In genomic region chr2:175036582-175037018, GRCh38 we compare ENCODE assay signal across 8 cellular contexts. TPM values are rescaled to one million over a fixed set of nuclear protein-coding genes. Genes with fewer than 3 reads are reported as not detected.
DNase-seq lines count a peak whose midpoint lies in the region; ATAC-seq, FAIRE-seq and TF ChIP-seq lines count a peak whose summit lies in the region.

No MANE protein-coding gene starts in this region.

- H3K79me2 ChIP-seq in mammary epithelial cell (ENCODE audit: insufficient read depth, low read length): no peaks in the 10 kb centered on the region

- no peaks in the 10 kb centered on the region for H3K9me3 Mint-ChIP-seq in activated T-helper 1 cell treated with anti-CD3 and anti-CD28 coated beads, Interleukin-12 subunit alpha, Interleukin-12 subunit beta, Interleukin-2, Interleukin-4 antibody, amounts not matched to agents 30 ng/mL and 10 ng/mL and 1 ng/mL, durations not matched to agents 14 hours and 24 hours and 36 hours

- H3K27ac ChIP-seq in mammary epithelial cell (ENCODE audit: insufficient read depth, low read depth, low read length): no peak overlapping the region

- H3K36me3 Mint-ChIP-seq in activated T-helper 1 cell treated with anti-CD3 and anti-CD28 coated beads, Interleukin-12 subunit alpha, Interleukin-12 subunit beta, Interleukin-2, Interleukin-4 antibody, amounts not matched to agents 30 ng/mL and 10 ng/mL and 1 ng/mL, durations not matched to agents 14 hours and 24 hours and 36 hours (ENCODE audit: low read depth): peaks cover 2% of the 10 kb centered on the region

- H2AFZ ChIP-seq in mammary epithelial cell (ENCODE audit: low read depth, low read length): no peak overlapping the region

- dilution Hi-C loops in mammary epithelial cell (cut with HindIII; ENCODE audit: low sequenced_read_pairs): no loop called here

- no peaks in the 10 kb centered on the region for H4K20me1 ChIP-seq in mammary epithelial cell (ENCODE audit: insufficient read depth, low read length)

- H3K27ac Mint-ChIP-seq in activated T-helper 1 cell treated with anti-CD3 and anti-CD28 coated beads, Interleukin-12 subunit alpha, Interleukin-12 subunit beta, Interleukin-2, Interleukin-4 antibody, amounts not matched to agents 30 ng/mL and 10 ng/mL and 1 ng/mL, durations not matched to agents 14 hours and 24 hours and 36 hours: no peak overlapping the region

- in situ Hi-C loops in mammary epithelial cell (cut with MboI; ENCODE audit: low sequenced_read_pairs in 2 of 2): loop anchor here in 1 of 2 donors (25.0 kb wide), 2 partner anchors 251 to 1051 kb away; partner anchors contain the start of genes EVX2, HOXD12 and HOXD13

- no peaks in the 10 kb centered on the region for H3K9me3 ChIP-seq in mammary epithelial cell (replicated peaks; ENCODE audit: insufficient read depth, low read length)
- no peaks in the 10 kb centered on the region for H3K9me3 ChIP-seq in mucosa of descending colon

- no peak overlapping the region for H3K9ac ChIP-seq in mammary epithelial cell (ENCODE audit: insufficient read depth, low read length)

- WGBS in mammary epithelial cell (ENCODE audit: low coverage, missing lambda C conversion rate): 54% methylated on average over 5 of the region's 5 CpGs

- H3K27me3 ChIP-seq in mammary epithelial cell (ENCODE audit: insufficient read depth, low read length): no peaks in the 10 kb centered on the region

- H3K4me1 ChIP-seq in mammary epithelial cell (ENCODE audit: insufficient read depth, low read length) (no peaks in the 10 kb centered on the region), mucosa of descending colon (ENCODE audit: low read depth) (no peaks in the 10 kb centered on the region)

- TF ChIP-seq CTCF in D721Med (IDR thresholded peaks at IDR 0.05; ENCODE audit: insufficient read depth, missing control alignments) (peak; percentile 48), mammary epithelial cell (conservative IDR thresholded peaks at IDR 0.05 in 1 of 2, IDR thresholded peaks at IDR 0.05 in 1 of 2; ENCODE audit: extremely low read depth in 1 of 2, insufficient read depth in 1 of 2, low read depth in 1 of 2, low read length in 2 of 2) (peak; percentile 14 to 49), mucosa of descending colon (IDR thresholded peaks at IDR 0.05) (no peak)

- DNase-seq in D721Med (ENCODE audit: insufficient read length, low spot score) (no peak), NCI-H748 treated with DMSO at 0.1 percent for 48 hours (lab: John Stamatoyannopoulos, UW) (peak; percentile 3), mammary epithelial cell (no peak), mucosa of descending colon (no peak), posterior vena cava (ENCODE audit: low spot score) (no peak)
- no peak for DNase-seq in activated T-helper 1 cell treated with anti-CD3 and anti-CD28 coated beads, Interleukin-12 subunit alpha, Interleukin-12 subunit beta, Interleukin-2, Interleukin-4 antibody, amounts not matched to agents 30 ng/mL and 10 ng/mL and 1 ng/mL, durations not matched to agents 14 hours and 24 hours and 36 hours (ENCODE audit: low spot score)

- H3K36me3 ChIP-seq in mammary epithelial cell (ENCODE audit: insufficient read depth, low read length) (no peaks in the 10 kb centered on the region), mucosa of descending colon (ENCODE audit: low read depth) (no peaks in the 10 kb centered on the region)

- peak overlapping the region; percentile 31 for H3K4me2 ChIP-seq in mammary epithelial cell (ENCODE audit: insufficient read depth, low read depth, low read length)

- H3K4me1 Mint-ChIP-seq in activated T-helper 1 cell treated with anti-CD3 and anti-CD28 coated beads, Interleukin-12 subunit alpha, Interleukin-12 subunit beta, Interleukin-2, Interleukin-4 antibody, amounts not matched to agents 30 ng/mL and 10 ng/mL and 1 ng/mL, durations not matched to agents 14 hours and 24 hours and 36 hours (ENCODE audit: low read depth): peaks cover 7% of the 10 kb centered on the region

- H3K4me3 Mint-ChIP-seq in activated T-helper 1 cell treated with anti-CD3 and anti-CD28 coated beads, Interleukin-12 subunit alpha, Interleukin-12 subunit beta, Interleukin-2, Interleukin-4 antibody, amounts not matched to agents 30 ng/mL and 10 ng/mL and 1 ng/mL, durations not matched to agents 14 hours and 24 hours and 36 hours: no peak overlapping the region

- no TSS peak for BruUV-seq in mammary epithelial cell (replicated peaks; lab: Mats Ljungman, UMichigan)

- H3K4me3 ChIP-seq in mammary epithelial cell (replicated peaks in 1 of 3; ENCODE audit: insufficient read depth in 1 of 3, low read depth in 2 of 3, low read length in 3 of 3) (no peak overlapping the region), mucosa of descending colon (no peak overlapping the region)

- FAIRE-seq in D721Med (lab: Jason Lieb, UNC): no peak

- intact Hi-C loops in mammary epithelial cell (cut with micrococcal nuclease) (loop anchor here (1.0 to 2.0 kb wide), 2 partner anchors 151 to 246 kb away; no protein-coding TSS in a partner anchor), mucosa of descending colon (cut with DNase I, micrococcal nuclease) (no loop called here), posterior vena cava (cut with DNase I) (loop anchor here in 1 of 2 donors (1.0 kb wide), 1 partner anchor 31 kb away; the partner anchor contains the start of gene CHN1)
- intact Hi-C loops in activated T-helper 1 cell treated with anti-CD3 and anti-CD28 coated beads, Interleukin-12 subunit alpha, Interleukin-12 subunit beta, Interleukin-2, Interleukin-4 antibody, amounts not matched to agents 30 ng/mL and 10 ng/mL and 1 ng/mL, durations not matched to agents 14 hours and 24 hours and 36 hours (cut with micrococcal nuclease): loop anchor here (1.0 kb wide), 2 partner anchors 151 to 246 kb away; no protein-coding TSS in a partner anchor

- CTCF ChIA-PET in mammary epithelial cell (lab: Charles Lee; ENCODE audit: low non-redundant PET): interaction anchor here (0.7 kb wide), 1 partner anchor 245 kb away, joined by 3 read pairs; no protein-coding TSS in a partner anchor

- ATAC-seq in GM21529 (IDR thresholded peaks at IDR 0.05; ENCODE audit: unreplicated experiment): peak; percentile 49
- peak; percentile 67 for ATAC-seq in mucosa of descending colon
- no peak for ATAC-seq in GM21576 (IDR thresholded peaks at IDR 0.05; ENCODE audit: unreplicated experiment)

- H3K27me3 Mint-ChIP-seq in activated T-helper 1 cell treated with anti-CD3 and anti-CD28 coated beads, Interleukin-12 subunit alpha, Interleukin-12 subunit beta, Interleukin-2, Interleukin-4 antibody, amounts not matched to agents 30 ng/mL and 10 ng/mL and 1 ng/mL, durations not matched to agents 14 hours and 24 hours and 36 hours (ENCODE audit: insufficient read depth): peaks cover 3% of the 10 kb centered on the region

RNA-seq across cellular contexts. Expression of gene CHN1, which starts 31.4 kb away (rescaled TPM):
- total RNA-seq in mammary epithelial cell: 1 to 10 TPM; 2.3 to 4.5 TPM
- 8.2 TPM for polyA plus RNA-seq in mammary epithelial cell
- polyA minus RNA-seq in mammary epithelial cell: 1.8 TPM
- 10 to 100 TPM in 1 of 3 donors, 1 to 10 TPM in 2; 2.1 to 15.2 (median 3.9) TPM for total RNA-seq in mucosa of descending colon
- 10 to 100 TPM in 1 of 2 donors, 1 to 10 TPM in 1; 9.8 to 16.6 TPM for total RNA-seq in posterior vena cava
- 3.4 and 4.8 TPM in 2 replicates for total RNA-seq in activated T-helper 1 cell treated with anti-CD3 and anti-CD28 coated beads, Interleukin-12 subunit alpha, Interleukin-12 subunit beta, Interleukin-2, Interleukin-4 antibody, amounts not matched to agents 30 ng/mL and 10 ng/mL and 1 ng/mL, durations not matched to agents 14 hours and 24 hours and 36 hours

Comparison
In these comparisons a context has a peak if more than half of its experiments do, and no peak if none do; other contexts are left out.
1. intact Hi-C loops: an anchor here in mammary epithelial cell (1.0 to 2.0 kb wide) and activated T-helper 1 cell treated with anti-CD3 and anti-CD28 coated beads, Interleukin-12 subunit alpha, Interleukin-12 subunit beta, Interleukin-2, Interleukin-4 antibody, amounts not matched to agents 30 ng/mL and 10 ng/mL and 1 ng/mL, durations not matched to agents 14 hours and 24 hours and 36 hours (1.0 kb wide); none called in mucosa of descending colon.